ENCODE assay signal across 1 cellular context in the genomic region with DNA sequence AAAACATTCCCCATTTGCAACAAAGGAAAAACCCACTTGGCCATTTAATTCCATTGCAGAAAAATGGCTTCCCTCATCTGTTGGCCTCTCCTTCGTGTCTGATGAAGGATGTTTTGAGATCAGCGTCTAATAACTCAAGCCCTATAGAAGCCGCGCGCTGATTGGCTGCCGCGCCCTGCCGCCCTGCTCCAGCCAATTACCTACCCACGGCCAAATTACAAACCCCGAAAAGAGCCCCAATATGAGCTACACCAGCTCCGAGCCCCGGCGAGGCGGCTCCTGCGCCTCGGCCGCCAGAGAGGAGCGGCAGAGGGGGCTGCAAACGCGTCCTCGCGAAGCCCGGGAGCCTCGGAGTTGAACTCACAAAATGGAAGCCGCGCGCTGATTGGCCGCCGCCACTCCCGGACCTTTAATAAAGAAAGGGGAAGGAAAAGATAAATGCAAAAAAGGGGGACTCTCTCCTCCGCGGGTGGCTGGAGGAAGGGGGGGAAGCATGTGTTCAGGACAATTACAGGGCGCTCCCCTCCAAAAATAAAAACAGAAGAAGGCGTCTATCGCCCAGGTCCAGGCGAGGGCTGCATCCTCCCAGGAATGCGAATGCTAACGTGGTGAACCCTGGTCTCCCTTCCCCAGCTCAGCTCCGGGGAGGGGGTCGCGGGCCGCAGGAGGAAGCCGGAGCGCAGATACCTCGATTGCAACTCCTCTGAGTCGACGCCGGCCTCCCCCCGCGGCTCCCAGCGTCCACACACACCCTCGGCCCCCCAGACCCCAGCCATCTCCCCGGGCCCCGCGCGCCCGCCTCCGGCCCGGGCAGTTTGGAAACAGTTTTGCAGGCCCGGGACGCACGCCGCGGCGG.
TF ChIP-seq lines count a peak whose summit lies in the region.

No MANE protein-coding gene starts in this region.

TF ChIP-seq in HepG2, 621 proteins besides CTCF, POLR2A, EP300 and RAD21 (continues in another document):
- TF ChIP-seq NFYB (CRISPR knock-in tag; IDR thresholded peaks at IDR 0.05) (peak; percentile 86), POLR2AphosphoS2 (IDR thresholded peaks at IDR 0.05; ENCODE audit: low read depth, low read length) (peak; percentile 92), RBM39 (IDR thresholded peaks at IDR 0.05; ENCODE audit: low read depth, low read length, poor library complexity, severe bottlenecking) (peak; percentile 90), CENPT (CRISPR knock-in tag; IDR thresholded peaks at IDR 0.05; ENCODE audit: low read depth) (no peak), FOSL2 (CRISPR knock-in tag; IDR thresholded peaks at IDR 0.05) (peak; percentile 22; the same call in 1 of the 2 replicates), KDM3A (CRISPR knock-in tag; IDR thresholded peaks at IDR 0.05; ENCODE audit: low read depth) (no peak; the same call in 1 of the 2 replicates), ZNF616 (CRISPR knock-in tag; IDR thresholded peaks at IDR 0.05; ENCODE audit: low read depth) (0 out of 2 replicates have a peak, but pooled peaks have one; percentile 66), SP140L (CRISPR knock-in tag; IDR thresholded peaks at IDR 0.05; ENCODE audit: borderline replicate concordance) (no peak), ZBTB7B (CRISPR knock-in tag; IDR thresholded peaks at IDR 0.05) (peak; percentile 85), MEF2D (CRISPR knock-in tag; IDR thresholded peaks at IDR 0.05) (peak; percentile 20; the same call in 1 of the 2 replicates), ERF (CRISPR knock-in tag; IDR thresholded peaks at IDR 0.05) (peak; percentile 82), SIN3A (IDR thresholded peaks at IDR 0.05; ENCODE audit: borderline replicate concordance, low read depth, low read length) (no peak; the same call in 1 of the 2 replicates), XRCC5 (optimal IDR thresholded peaks at IDR 0.05; ENCODE audit: low read length) (peak; percentile 78), ZNF451 (CRISPR knock-in tag; IDR thresholded peaks at IDR 0.05) (peak; percentile 44; the same call in 1 of the 2 replicates), ZNF484 (CRISPR knock-in tag; IDR thresholded peaks at IDR 0.05; ENCODE audit: borderline replicate concordance, low read depth) (no peak), GATA4 (IDR thresholded peaks at IDR 0.05; ENCODE audit: borderline replicate concordance, low read depth) (peak; percentile 49; the same call in 1 of the 2 replicates), FOXA3 (CRISPR knock-in tag; IDR thresholded peaks at IDR 0.05) (peak; percentile 38; the same call in 1 of the 2 replicates), ZNF83 (CRISPR knock-in tag; IDR thresholded peaks at IDR 0.05; ENCODE audit: borderline replicate concordance) (peak; percentile 79; the same call in 1 of the 2 replicates), KDM1A (CRISPR knock-in tag; IDR thresholded peaks at IDR 0.05) (no peak), ZFX (CRISPR knock-in tag; IDR thresholded peaks at IDR 0.05; ENCODE audit: low read depth) (peak; percentile 67; the same call in 1 of the 2 replicates), SALL1 (CRISPR knock-in tag; IDR thresholded peaks at IDR 0.05) (peak; percentile 18; the same call in 1 of the 2 replicates), NFRKB (IDR thresholded peaks at IDR 0.05) (peak; percentile 81), ZNF333 (CRISPR knock-in tag; IDR thresholded peaks at IDR 0.05; ENCODE audit: borderline replicate concordance) (no peak), MTF2 (CRISPR knock-in tag; IDR thresholded peaks at IDR 0.05; ENCODE audit: borderline replicate concordance) (no peak), ZNF354B (CRISPR knock-in tag; IDR thresholded peaks at IDR 0.05) (0 out of 2 replicates have a peak, but pooled peaks have one; percentile 14), ZNF543 (CRISPR knock-in tag; IDR thresholded peaks at IDR 0.05) (no peak)
- TF ChIP-seq, protein P1, sequence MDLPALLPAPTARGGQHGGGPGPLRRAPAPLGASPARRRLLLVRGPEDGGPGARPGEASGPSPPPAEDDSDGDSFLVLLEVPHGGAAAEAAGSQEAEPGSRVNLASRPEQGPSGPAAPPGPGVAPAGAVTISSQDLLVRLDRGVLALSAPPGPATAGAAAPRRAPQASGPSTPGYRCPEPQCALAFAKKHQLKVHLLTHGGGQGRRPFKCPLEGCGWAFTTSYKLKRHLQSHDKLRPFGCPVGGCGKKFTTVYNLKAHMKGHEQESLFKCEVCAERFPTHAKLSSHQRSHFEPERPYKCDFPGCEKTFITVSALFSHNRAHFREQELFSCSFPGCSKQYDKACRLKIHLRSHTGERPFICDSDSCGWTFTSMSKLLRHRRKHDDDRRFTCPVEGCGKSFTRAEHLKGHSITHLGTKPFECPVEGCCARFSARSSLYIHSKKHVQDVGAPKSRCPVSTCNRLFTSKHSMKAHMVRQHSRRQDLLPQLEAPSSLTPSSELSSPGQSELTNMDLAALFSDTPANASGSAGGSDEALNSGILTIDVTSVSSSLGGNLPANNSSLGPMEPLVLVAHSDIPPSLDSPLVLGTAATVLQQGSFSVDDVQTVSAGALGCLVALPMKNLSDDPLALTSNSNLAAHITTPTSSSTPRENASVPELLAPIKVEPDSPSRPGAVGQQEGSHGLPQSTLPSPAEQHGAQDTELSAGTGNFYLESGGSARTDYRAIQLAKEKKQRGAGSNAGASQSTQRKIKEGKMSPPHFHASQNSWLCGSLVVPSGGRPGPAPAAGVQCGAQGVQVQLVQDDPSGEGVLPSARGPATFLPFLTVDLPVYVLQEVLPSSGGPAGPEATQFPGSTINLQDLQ (CRISPR knock-in tag; IDR thresholded peaks at IDR 0.05) = 0 out of 2 replicates have a peak, but pooled peaks have one; percentile 18
- TF ChIP-seq, protein P2, sequence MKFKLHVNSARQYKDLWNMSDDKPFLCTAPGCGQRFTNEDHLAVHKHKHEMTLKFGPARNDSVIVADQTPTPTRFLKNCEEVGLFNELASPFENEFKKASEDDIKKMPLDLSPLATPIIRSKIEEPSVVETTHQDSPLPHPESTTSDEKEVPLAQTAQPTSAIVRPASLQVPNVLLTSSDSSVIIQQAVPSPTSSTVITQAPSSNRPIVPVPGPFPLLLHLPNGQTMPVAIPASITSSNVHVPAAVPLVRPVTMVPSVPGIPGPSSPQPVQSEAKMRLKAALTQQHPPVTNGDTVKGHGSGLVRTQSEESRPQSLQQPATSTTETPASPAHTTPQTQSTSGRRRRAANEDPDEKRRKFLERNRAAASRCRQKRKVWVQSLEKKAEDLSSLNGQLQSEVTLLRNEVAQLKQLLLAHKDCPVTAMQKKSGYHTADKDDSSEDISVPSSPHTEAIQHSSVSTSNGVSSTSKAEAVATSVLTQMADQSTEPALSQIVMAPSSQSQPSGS (CRISPR knock-in tag; IDR thresholded peaks at IDR 0.05) = peak; percentile 53
- TF ChIP-seq, protein P3, sequence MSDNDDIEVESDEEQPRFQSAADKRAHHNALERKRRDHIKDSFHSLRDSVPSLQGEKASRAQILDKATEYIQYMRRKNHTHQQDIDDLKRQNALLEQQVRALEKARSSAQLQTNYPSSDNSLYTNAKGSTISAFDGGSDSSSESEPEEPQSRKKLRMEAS (IDR thresholded peaks at IDR 0.05) = no peak
- TF ChIP-seq, protein P4, sequence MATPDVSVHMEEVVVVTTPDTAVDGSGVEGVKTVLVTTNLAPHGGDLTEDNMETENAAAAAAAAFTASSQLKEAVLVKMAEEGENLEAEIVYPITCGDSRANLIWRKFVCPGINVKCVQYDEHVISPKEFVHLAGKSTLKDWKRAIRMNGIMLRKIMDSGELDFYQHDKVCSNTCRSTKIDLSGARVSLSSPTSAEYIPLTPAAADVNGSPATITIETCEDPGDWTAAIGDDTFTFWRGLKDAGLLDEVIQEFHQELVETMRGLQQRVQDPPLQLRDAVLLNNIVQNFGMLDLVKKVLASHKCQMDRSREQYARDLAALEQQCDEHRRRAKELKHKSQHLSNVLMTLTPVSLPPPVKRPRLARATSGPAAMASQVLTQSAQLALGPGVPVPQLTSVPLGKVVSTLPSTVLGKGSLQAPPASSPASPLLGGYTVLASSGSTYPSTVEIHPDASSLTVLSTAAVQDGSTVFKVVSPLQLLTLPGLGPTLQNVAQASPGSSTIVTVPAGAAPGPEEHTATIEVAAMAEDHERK (CRISPR knock-in tag; IDR thresholded peaks at IDR 0.05; ENCODE audit: low read depth) = no peak
- TF ChIP-seq, protein P5, sequence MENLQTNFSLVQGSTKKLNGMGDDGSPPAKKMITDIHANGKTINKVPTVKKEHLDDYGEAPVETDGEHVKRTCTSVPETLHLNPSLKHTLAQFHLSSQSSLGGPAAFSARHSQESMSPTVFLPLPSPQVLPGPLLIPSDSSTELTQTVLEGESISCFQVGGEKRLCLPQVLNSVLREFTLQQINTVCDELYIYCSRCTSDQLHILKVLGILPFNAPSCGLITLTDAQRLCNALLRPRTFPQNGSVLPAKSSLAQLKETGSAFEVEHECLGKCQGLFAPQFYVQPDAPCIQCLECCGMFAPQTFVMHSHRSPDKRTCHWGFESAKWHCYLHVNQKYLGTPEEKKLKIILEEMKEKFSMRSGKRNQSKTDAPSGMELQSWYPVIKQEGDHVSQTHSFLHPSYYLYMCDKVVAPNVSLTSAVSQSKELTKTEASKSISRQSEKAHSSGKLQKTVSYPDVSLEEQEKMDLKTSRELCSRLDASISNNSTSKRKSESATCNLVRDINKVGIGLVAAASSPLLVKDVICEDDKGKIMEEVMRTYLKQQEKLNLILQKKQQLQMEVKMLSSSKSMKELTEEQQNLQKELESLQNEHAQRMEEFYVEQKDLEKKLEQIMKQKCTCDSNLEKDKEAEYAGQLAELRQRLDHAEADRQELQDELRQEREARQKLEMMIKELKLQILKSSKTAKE (CRISPR knock-in tag; IDR thresholded peaks at IDR 0.05; ENCODE audit: borderline replicate concordance) = no peak
- TF ChIP-seq, protein P6, sequence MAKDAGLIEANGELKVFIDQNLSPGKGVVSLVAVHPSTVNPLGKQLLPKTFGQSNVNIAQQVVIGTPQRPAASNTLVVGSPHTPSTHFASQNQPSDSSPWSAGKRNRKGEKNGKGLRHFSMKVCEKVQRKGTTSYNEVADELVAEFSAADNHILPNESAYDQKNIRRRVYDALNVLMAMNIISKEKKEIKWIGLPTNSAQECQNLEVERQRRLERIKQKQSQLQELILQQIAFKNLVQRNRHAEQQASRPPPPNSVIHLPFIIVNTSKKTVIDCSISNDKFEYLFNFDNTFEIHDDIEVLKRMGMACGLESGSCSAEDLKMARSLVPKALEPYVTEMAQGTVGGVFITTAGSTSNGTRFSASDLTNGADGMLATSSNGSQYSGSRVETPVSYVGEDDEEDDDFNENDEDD (CRISPR knock-in tag; IDR thresholded peaks at IDR 0.05; ENCODE audit: borderline replicate concordance) = peak; percentile 62; the same call in 1 of the 2 replicates
- TF ChIP-seq, protein P7, sequence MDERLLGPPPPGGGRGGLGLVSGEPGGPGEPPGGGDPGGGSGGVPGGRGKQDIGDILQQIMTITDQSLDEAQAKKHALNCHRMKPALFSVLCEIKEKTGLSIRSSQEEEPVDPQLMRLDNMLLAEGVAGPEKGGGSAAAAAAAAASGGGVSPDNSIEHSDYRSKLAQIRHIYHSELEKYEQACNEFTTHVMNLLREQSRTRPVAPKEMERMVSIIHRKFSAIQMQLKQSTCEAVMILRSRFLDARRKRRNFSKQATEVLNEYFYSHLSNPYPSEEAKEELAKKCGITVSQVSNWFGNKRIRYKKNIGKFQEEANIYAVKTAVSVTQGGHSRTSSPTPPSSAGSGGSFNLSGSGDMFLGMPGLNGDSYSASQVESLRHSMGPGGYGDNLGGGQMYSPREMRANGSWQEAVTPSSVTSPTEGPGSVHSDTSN (CRISPR knock-in tag; IDR thresholded peaks at IDR 0.05) = no peak
- TF ChIP-seq, protein P8, sequence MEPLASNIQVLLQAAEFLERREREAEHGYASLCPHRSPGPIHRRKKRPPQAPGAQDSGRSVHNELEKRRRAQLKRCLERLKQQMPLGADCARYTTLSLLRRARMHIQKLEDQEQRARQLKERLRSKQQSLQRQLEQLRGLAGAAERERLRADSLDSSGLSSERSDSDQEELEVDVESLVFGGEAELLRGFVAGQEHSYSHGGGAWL (CRISPR knock-in tag; IDR thresholded peaks at IDR 0.05) = peak; percentile 84; the same call in 1 of the 2 replicates
- TF ChIP-seq, protein P9, sequence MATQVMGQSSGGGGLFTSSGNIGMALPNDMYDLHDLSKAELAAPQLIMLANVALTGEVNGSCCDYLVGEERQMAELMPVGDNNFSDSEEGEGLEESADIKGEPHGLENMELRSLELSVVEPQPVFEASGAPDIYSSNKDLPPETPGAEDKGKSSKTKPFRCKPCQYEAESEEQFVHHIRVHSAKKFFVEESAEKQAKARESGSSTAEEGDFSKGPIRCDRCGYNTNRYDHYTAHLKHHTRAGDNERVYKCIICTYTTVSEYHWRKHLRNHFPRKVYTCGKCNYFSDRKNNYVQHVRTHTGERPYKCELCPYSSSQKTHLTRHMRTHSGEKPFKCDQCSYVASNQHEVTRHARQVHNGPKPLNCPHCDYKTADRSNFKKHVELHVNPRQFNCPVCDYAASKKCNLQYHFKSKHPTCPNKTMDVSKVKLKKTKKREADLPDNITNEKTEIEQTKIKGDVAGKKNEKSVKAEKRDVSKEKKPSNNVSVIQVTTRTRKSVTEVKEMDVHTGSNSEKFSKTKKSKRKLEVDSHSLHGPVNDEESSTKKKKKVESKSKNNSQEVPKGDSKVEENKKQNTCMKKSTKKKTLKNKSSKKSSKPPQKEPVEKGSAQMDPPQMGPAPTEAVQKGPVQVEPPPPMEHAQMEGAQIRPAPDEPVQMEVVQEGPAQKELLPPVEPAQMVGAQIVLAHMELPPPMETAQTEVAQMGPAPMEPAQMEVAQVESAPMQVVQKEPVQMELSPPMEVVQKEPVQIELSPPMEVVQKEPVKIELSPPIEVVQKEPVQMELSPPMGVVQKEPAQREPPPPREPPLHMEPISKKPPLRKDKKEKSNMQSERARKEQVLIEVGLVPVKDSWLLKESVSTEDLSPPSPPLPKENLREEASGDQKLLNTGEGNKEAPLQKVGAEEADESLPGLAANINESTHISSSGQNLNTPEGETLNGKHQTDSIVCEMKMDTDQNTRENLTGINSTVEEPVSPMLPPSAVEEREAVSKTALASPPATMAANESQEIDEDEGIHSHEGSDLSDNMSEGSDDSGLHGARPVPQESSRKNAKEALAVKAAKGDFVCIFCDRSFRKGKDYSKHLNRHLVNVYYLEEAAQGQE (IDR thresholded peaks at IDR 0.05; ENCODE audit: borderline replicate concordance in 1 of 2, low read depth in 1 of 2, low read length in 2 of 2) = peak in 1 of 2 experiments; percentile 40; a peak in 1 of 4 replicates
- TF ChIP-seq, protein P10, sequence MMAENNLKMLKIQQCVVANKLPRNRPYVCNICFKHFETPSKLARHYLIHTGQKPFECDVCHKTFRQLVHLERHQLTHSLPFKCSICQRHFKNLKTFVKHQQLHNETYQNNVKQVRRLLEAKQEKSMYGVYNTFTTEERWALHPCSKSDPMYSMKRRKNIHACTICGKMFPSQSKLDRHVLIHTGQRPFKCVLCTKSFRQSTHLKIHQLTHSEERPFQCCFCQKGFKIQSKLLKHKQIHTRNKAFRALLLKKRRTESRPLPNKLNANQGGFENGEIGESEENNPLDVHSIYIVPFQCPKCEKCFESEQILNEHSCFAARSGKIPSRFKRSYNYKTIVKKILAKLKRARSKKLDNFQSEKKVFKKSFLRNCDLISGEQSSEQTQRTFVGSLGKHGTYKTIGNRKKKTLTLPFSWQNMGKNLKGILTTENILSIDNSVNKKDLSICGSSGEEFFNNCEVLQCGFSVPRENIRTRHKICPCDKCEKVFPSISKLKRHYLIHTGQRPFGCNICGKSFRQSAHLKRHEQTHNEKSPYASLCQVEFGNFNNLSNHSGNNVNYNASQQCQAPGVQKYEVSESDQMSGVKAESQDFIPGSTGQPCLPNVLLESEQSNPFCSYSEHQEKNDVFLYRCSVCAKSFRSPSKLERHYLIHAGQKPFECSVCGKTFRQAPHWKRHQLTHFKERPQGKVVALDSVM (CRISPR knock-in tag; IDR thresholded peaks at IDR 0.05) = 0 out of 2 replicates have a peak, but pooled peaks have one; percentile 33
- TF ChIP-seq, protein P11, sequence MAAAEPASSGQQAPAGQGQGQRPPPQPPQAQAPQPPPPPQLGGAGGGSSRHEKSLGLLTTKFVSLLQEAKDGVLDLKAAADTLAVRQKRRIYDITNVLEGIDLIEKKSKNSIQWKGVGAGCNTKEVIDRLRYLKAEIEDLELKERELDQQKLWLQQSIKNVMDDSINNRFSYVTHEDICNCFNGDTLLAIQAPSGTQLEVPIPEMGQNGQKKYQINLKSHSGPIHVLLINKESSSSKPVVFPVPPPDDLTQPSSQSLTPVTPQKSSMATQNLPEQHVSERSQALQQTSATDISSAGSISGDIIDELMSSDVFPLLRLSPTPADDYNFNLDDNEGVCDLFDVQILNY (CRISPR knock-in tag; conservative IDR thresholded peaks at IDR 0.05) = peak; percentile 13; the same call in 1 of the 2 replicates
